28 cellular contexts compared by ENCODE assay signal in genomic region chr6:109516929-109517328, GRCh38. TPM values are rescaled to one million over a fixed set of nuclear protein-coding genes. Genes with fewer than 3 reads are reported as not detected.
DNase-seq lines count a peak whose midpoint lies in the region; ATAC-seq and TF ChIP-seq lines count a peak whose summit lies in the region.
"Had no signal": no experiment of that assay in that cellular context is flagged by ENCODE, and none has a peak within 500 bp of the region (broad histone marks: within the 10 kb centered on the region; RNA-seq: fewer than 3 reads in every experiment).

No MANE protein-coding gene starts in this region.

- peak overlapping the region; percentile 2 for H3K4me3 Mint-ChIP-seq in activated naive CD4-positive, alpha-beta T cell treated with anti-CD3 and anti-CD28 coated beads, Interleukin-2, amount 50 U/mL, for 24 hours
- peak overlapping the region; percentile 38 for H3K4me3 Mint-ChIP-seq in activated T-helper 1 cell treated with anti-CD3 and anti-CD28 coated beads, Interleukin-12 subunit alpha, Interleukin-12 subunit beta, Interleukin-2, Interleukin-4 antibody, amounts not matched to agents 30 ng/mL and 10 ng/mL and 1 ng/mL, durations not matched to agents 14 hours and 24 hours and 36 hours
- peak overlapping the region; percentile 60 for H3K4me3 Mint-ChIP-seq in natural killer cell treated with Interleukin-12 subunit alpha and Interleukin-12 subunit beta and Interleukin-15 and Interleukin-18, amount 100 ng/mL, for 72 hours

- H3K9me2 ChIP-seq in Loucy (replicated peaks; ENCODE audit: low read depth, low read length), result no peaks in the 10 kb centered on the region

- ATAC-seq in activated naive CD4-positive, alpha-beta T cell treated with anti-CD3 and anti-CD28 coated beads, Interleukin-2, amount 50 U/mL, for 72 hours, result no peak
- ATAC-seq in natural killer cell treated with Interleukin-12 subunit alpha and Interleukin-12 subunit beta and Interleukin-15 and Interleukin-18, amount 100 ng/mL, for 72 hours, result no peak
- ATAC-seq: GM12878 had no signal

- no peaks in the 10 kb centered on the region for H4K20me1 ChIP-seq in Loucy (ENCODE audit: insufficient read depth, low read length, poor library complexity, severe bottlenecking)

- no peak for TF ChIP-seq POLR2A in erythroblast (IDR thresholded peaks at IDR 0.05; ENCODE audit: low read length)

- H3K4me2 ChIP-seq in Loucy (ENCODE audit: low read depth, low read length, poor library complexity, severe bottlenecking), result peak overlapping the region; percentile 67
- H3K4me2 ChIP-seq: KMS-11, PC-9, smooth muscle cell had no signal

- TF ChIP-seq CTCF in Loucy (conservative IDR thresholded peaks at IDR 0.05; ENCODE audit: low read length), result no peak
- TF ChIP-seq CTCF in GM20000 (IDR thresholded peaks at IDR 0.05; ENCODE audit: extremely low read depth, missing control alignments), result no peak

- peaks cover 4% of the 10 kb centered on the region; the same call in 1 of the 2 replicates for H3F3A ChIP-seq in Loucy (ENCODE audit: low read depth)

- no peaks in the 10 kb centered on the region for H3K36me3 ChIP-seq in Loucy (ENCODE audit: insufficient read depth, low read length)
- H3K36me3 ChIP-seq: cardiac muscle cell, thyroid gland, WERI-Rb-1 had no signal

- intact Hi-C loops in activated T-helper 1 cell treated with anti-CD3 and anti-CD28 coated beads, Interleukin-12 subunit alpha, Interleukin-12 subunit beta, Interleukin-2, Interleukin-4 antibody, amounts not matched to agents 30 ng/mL and 10 ng/mL and 1 ng/mL, durations not matched to agents 14 hours and 24 hours and 36 hours (cut with micrococcal nuclease), result loop anchor here (5.0 kb wide), 1 partner anchor 35 kb away; the partner anchor contains the start of gene ZBTB24

- H3K9ac ChIP-seq in Loucy (ENCODE audit: low read depth, low read length, poor library complexity, severe bottlenecking), result peak overlapping the region; percentile 60
- H3K9ac ChIP-seq: KMS-11 had no signal

- H2AFZ ChIP-seq in Loucy (ENCODE audit: low read length), result peak overlapping the region; percentile 48
- H2AFZ ChIP-seq: PC-9 had no signal

- H3K4me3 ChIP-seq in Loucy (ENCODE audit: low read length, poor library complexity, severe bottlenecking), result peak overlapping the region; percentile 47
- H3K4me3 ChIP-seq: cardiac muscle cell, GM12878, PC-9, smooth muscle cell, thyroid gland had no signal

- peaks cover 5% of the 10 kb centered on the region for H3K36me3 Mint-ChIP-seq in activated naive CD4-positive, alpha-beta T cell treated with anti-CD3 and anti-CD28 coated beads, Interleukin-2, amount 50 U/mL, for 24 hours
- H3K36me3 Mint-ChIP-seq in activated naive CD4-positive, alpha-beta T cell treated with anti-CD3 and anti-CD28 coated beads, Interleukin-2, amount 50 U/mL, for 72 hours, result peaks cover 0 to 8% of the 10 kb centered on the region in 2 donors
- peaks cover 1% of the 10 kb centered on the region for H3K36me3 Mint-ChIP-seq in activated T-helper 1 cell treated with anti-CD3 and anti-CD28 coated beads, Interleukin-12 subunit alpha, Interleukin-12 subunit beta, Interleukin-2, Interleukin-4 antibody, amounts not matched to agents 30 ng/mL and 10 ng/mL and 1 ng/mL, durations not matched to agents 14 hours and 24 hours and 36 hours (ENCODE audit: low read depth)
- no peaks in the 10 kb centered on the region for H3K36me3 Mint-ChIP-seq in natural killer cell treated with Interleukin-12 subunit alpha and Interleukin-12 subunit beta and Interleukin-15 and Interleukin-18, amount 100 ng/mL, for 72 hours

- no peaks in the 10 kb centered on the region for H3K79me2 ChIP-seq in Loucy (ENCODE audit: insufficient read depth, low read length)

- no peaks in the 10 kb centered on the region for H3K27me3 ChIP-seq in Loucy (ENCODE audit: insufficient read depth, low read length, poor library complexity, severe bottlenecking)
- H3K27me3 ChIP-seq: cardiac muscle cell, thyroid gland had no signal

- no peaks in the 10 kb centered on the region for H3K9me3 ChIP-seq in Loucy (ENCODE audit: insufficient read depth, low read depth, low read length)
- H3K9me3 ChIP-seq: thyroid gland had no signal

- H3K27me3 Mint-ChIP-seq in activated naive CD4-positive, alpha-beta T cell treated with anti-CD3 and anti-CD28 coated beads, Interleukin-2, amount 50 U/mL, for 24 hours, result no peaks in the 10 kb centered on the region
- H3K27me3 Mint-ChIP-seq in activated T-helper 1 cell treated with anti-CD3 and anti-CD28 coated beads, Interleukin-12 subunit alpha, Interleukin-12 subunit beta, Interleukin-2, Interleukin-4 antibody, amounts not matched to agents 30 ng/mL and 10 ng/mL and 1 ng/mL, durations not matched to agents 14 hours and 24 hours and 36 hours (ENCODE audit: insufficient read depth), result no peaks in the 10 kb centered on the region
- no peaks in the 10 kb centered on the region for H3K27me3 Mint-ChIP-seq in natural killer cell treated with Interleukin-12 subunit alpha and Interleukin-12 subunit beta and Interleukin-15 and Interleukin-18, amount 100 ng/mL, for 72 hours

- H3K9me3 Mint-ChIP-seq in activated naive CD4-positive, alpha-beta T cell treated with anti-CD3 and anti-CD28 coated beads, Interleukin-2, amount 50 U/mL, for 24 hours, result no peaks in the 10 kb centered on the region
- peaks cover 4 to 9% of the 10 kb centered on the region in 2 donors for H3K9me3 Mint-ChIP-seq in activated naive CD4-positive, alpha-beta T cell treated with anti-CD3 and anti-CD28 coated beads, Interleukin-2, amount 50 U/mL, for 72 hours
- H3K9me3 Mint-ChIP-seq in activated T-helper 1 cell treated with anti-CD3 and anti-CD28 coated beads, Interleukin-12 subunit alpha, Interleukin-12 subunit beta, Interleukin-2, Interleukin-4 antibody, amounts not matched to agents 30 ng/mL and 10 ng/mL and 1 ng/mL, durations not matched to agents 14 hours and 24 hours and 36 hours, result no peaks in the 10 kb centered on the region
- H3K9me3 Mint-ChIP-seq in natural killer cell treated with Interleukin-12 subunit alpha and Interleukin-12 subunit beta and Interleukin-15 and Interleukin-18, amount 100 ng/mL, for 72 hours, result peaks cover 2% of the 10 kb centered on the region

- peaks cover 30% of the 10 kb centered on the region for H3K4me1 Mint-ChIP-seq in activated naive CD4-positive, alpha-beta T cell treated with anti-CD3 and anti-CD28 coated beads, Interleukin-2, amount 50 U/mL, for 24 hours
- H3K4me1 Mint-ChIP-seq in activated T-helper 1 cell treated with anti-CD3 and anti-CD28 coated beads, Interleukin-12 subunit alpha, Interleukin-12 subunit beta, Interleukin-2, Interleukin-4 antibody, amounts not matched to agents 30 ng/mL and 10 ng/mL and 1 ng/mL, durations not matched to agents 14 hours and 24 hours and 36 hours (ENCODE audit: low read depth), result peaks cover 26% of the 10 kb centered on the region
- peaks cover 25 to 31% of the 10 kb centered on the region in 2 donors for H3K4me1 Mint-ChIP-seq in natural killer cell treated with Interleukin-12 subunit alpha and Interleukin-12 subunit beta and Interleukin-15 and Interleukin-18, amount 100 ng/mL, for 72 hours (ENCODE audit: low read depth in 2 of 2)

- peaks cover 46% of the 10 kb centered on the region for H3K4me1 ChIP-seq in Loucy (ENCODE audit: insufficient read depth, low read length, poor library complexity, severe bottlenecking)
- H3K4me1 ChIP-seq: thyroid gland had no signal

- no peak for DNase-seq in activated naive CD4-positive, alpha-beta T cell treated with anti-CD3 and anti-CD28 coated beads, Interleukin-2, amount 50 U/mL, for 72 hours (ENCODE audit: low spot score in 2 of 2)
- DNase-seq in activated T-helper 1 cell treated with anti-CD3 and anti-CD28 coated beads, Interleukin-12 subunit alpha, Interleukin-12 subunit beta, Interleukin-2, Interleukin-4 antibody, amounts not matched to agents 30 ng/mL and 10 ng/mL and 1 ng/mL, durations not matched to agents 14 hours and 24 hours and 36 hours (ENCODE audit: low spot score), result no peak
- no peak for DNase-seq in natural killer cell treated with Interleukin-12 subunit alpha and Interleukin-12 subunit beta and Interleukin-15 and Interleukin-18, amount 100 ng/mL, for 72 hours (ENCODE audit: low spot score)
- DNase-seq in GM20000 (ENCODE audit: low spot score), result no peak
- DNase-seq in erythroblast (lab: John Stamatoyannopoulos, UW), result no peak
- DNase-seq in activated CD8-positive, alpha-beta memory T cell treated with anti-CD3 and anti-CD28 coated beads for 24 hours, result no peak
- DNase-seq: activated gamma-delta T cell; anterior cingulate cortex; cortex of kidney; DMS79; HCEC 1CT; kidney glomerular epithelial cell; mammary epithelial cell; NCI-H1092 treated with DMSO at 0.1 percent for 48 hours; NCI-H2029; NCI-H446; PC-9; SHP77 treated with DMSO at 0.1 percent for 48 hours; stimulated activated CD4-positive, alpha-beta T cell treated with anti-CD3 and anti-CD28 coated beads, Interleukin-2, amount 100 ng/mL, for 48 hours; stimulated activated naive CD4-positive, alpha-beta T cell treated with Interleukin-2 at 50 U/mL for 16 hours; thyroid gland; WERI-Rb-1 had no signal

- peak overlapping the region; percentile 86 for H3K27ac Mint-ChIP-seq in activated naive CD4-positive, alpha-beta T cell treated with anti-CD3 and anti-CD28 coated beads, Interleukin-2, amount 50 U/mL, for 24 hours
- H3K27ac Mint-ChIP-seq in activated naive CD4-positive, alpha-beta T cell treated with anti-CD3 and anti-CD28 coated beads, Interleukin-2, amount 50 U/mL, for 72 hours, result peak overlapping the region in 1 of 2 donors; percentile 47
- H3K27ac Mint-ChIP-seq in activated T-helper 1 cell treated with anti-CD3 and anti-CD28 coated beads, Interleukin-12 subunit alpha, Interleukin-12 subunit beta, Interleukin-2, Interleukin-4 antibody, amounts not matched to agents 30 ng/mL and 10 ng/mL and 1 ng/mL, durations not matched to agents 14 hours and 24 hours and 36 hours, result no peak overlapping the region
- peak overlapping the region in 1 of 2 donors; percentile 10 for H3K27ac Mint-ChIP-seq in natural killer cell treated with Interleukin-12 subunit alpha and Interleukin-12 subunit beta and Interleukin-15 and Interleukin-18, amount 100 ng/mL, for 72 hours

RNA-seq across cellular contexts. Expression of gene ZBTB24, which starts 33.9 kb away (rescaled TPM):
- total RNA-seq in activated naive CD4-positive, alpha-beta T cell treated with anti-CD3 and anti-CD28 coated beads, Interleukin-2, amount 50 U/mL, for 72 hours, result 10 to 100 TPM; 10.8 to 11.5 TPM
- 19.5 and 20.8 TPM in 2 replicates for total RNA-seq in activated T-helper 1 cell treated with anti-CD3 and anti-CD28 coated beads, Interleukin-12 subunit alpha, Interleukin-12 subunit beta, Interleukin-2, Interleukin-4 antibody, amounts not matched to agents 30 ng/mL and 10 ng/mL and 1 ng/mL, durations not matched to agents 14 hours and 24 hours and 36 hours
- 1 to 10 TPM; 9.8 to 9.9 TPM for total RNA-seq in natural killer cell treated with Interleukin-12 subunit alpha and Interleukin-12 subunit beta and Interleukin-15 and Interleukin-18, amount 100 ng/mL, for 72 hours

Comparison
In these comparisons a context has a peak if more than half of its experiments do, and no peak if none do; other contexts are left out.
1. H3K4me3 Mint-ChIP-seq: peak in every context shown above with its lines; median percentile 60 in natural killer cell treated with Interleukin-12 subunit alpha and Interleukin-12 subunit beta and Interleukin-15 and Interleukin-18, amount 100 ng/mL, for 72 hours; 38 in activated T-helper 1 cell treated with anti-CD3 and anti-CD28 coated beads, Interleukin-12 subunit alpha, Interleukin-12 subunit beta, Interleukin-2, Interleukin-4 antibody, amounts not matched to agents 30 ng/mL and 10 ng/mL and 1 ng/mL, durations not matched to agents 14 hours and 24 hours and 36 hours; 2 in activated naive CD4-positive, alpha-beta T cell treated with anti-CD3 and anti-CD28 coated beads, Interleukin-2, amount 50 U/mL, for 24 hours.